1 cellular context compared by ENCODE assay signal in the genomic region with DNA sequence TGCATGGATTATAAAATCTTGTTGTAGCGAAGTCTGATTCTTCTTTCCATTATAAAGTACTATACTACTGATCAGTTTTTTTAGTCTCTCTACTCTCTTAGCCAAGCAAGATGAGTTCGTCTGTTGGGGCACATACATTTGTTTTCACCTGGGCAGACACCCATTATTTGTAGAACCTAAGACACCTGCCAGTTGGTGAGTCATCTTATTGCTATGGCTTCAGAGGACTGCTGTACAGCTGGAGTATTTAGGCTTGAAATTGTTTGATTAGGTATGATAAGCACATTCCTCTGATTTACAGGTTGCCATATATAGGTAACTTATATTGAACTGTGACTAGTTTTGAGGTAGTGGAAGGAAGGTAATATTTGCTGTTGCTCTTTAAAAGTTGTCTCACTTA.
TF ChIP-seq lines count a peak whose summit lies in the region.

No MANE protein-coding gene starts in this region.

TF ChIP-seq in K562, 482 proteins besides CTCF, POLR2A, EP300 and RAD21:
- TF ChIP-seq ATF3 (IDR thresholded peaks at IDR 0.05) (peak; percentile 14; the same call in 1 of the 2 replicates), ATF3 (CRISPR knock-in tag; conservative IDR thresholded peaks at IDR 0.05) (no peak), IRF1 (CRISPR knock-in tag; IDR thresholded peaks at IDR 0.05; ENCODE audit: borderline replicate concordance) (no peak)
